Comparison of ENCODE assay signal across 25 cellular contexts in the genomic region with DNA sequence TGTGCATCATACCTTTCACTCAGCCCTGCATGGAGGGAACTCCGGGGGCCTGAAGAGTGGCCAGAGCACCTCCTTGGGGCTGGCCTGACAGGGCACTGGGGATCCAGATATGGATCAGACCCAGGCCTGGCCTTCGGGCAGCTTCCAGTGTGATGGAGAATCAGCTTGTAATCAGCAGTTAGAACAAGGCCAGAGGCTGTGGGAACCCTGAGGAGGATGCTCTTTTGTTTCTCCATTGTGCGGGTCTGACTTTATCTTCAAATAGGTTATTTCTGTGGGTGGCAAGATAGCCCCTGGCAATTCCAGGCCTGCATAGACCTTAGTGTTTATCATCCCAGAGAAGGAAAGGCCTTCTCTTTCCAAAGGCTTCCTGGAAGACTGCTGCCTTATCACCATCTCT.
"Had no signal": no experiment of that assay in that cellular context is flagged by ENCODE, and none has a peak within 500 bp of the region (broad histone marks: within the 10 kb centered on the region; RNA-seq: fewer than 3 reads in every experiment).

No MANE protein-coding gene starts in this region.

- DNase-seq: activated B cell treated with CpG ODN at 0.5 μM for 24 hours; activated CD4-positive, alpha-beta memory T cell treated with anti-CD3 and anti-CD28 coated beads, Interleukin-2, amount 10 ng/mL, durations not matched to agents 7 days and 5 days; activated CD4-positive, alpha-beta T cell treated with anti-CD3 and anti-CD28 coated beads for 1 hour; activated CD4-positive, alpha-beta T cell treated with anti-CD3 and anti-CD28 coated beads, Interleukin-2, amount 10 ng/mL, durations not matched to agents 24 days and 14 days; activated gamma-delta T cell; activated naive CD4-positive, alpha-beta T cell treated with anti-CD3 and anti-CD28 coated beads for 36 hours; activated T-cell treated with anti-CD3 and anti-CD28 coated beads for 4 hours; activated T-cell treated with anti-CD3 and anti-CD28 coated beads, Interleukin-2, amount 50 U/mL, for 48 hours; brain microvascular endothelial cell; cerebellar nuclear complex; NCI-H1092; NCI-H1417; NCI-H1694 treated with DMSO at 0.1 percent for 48 hours; NCI-H2029 treated with DMSO at 0.1 percent for 48 hours; NCI-H345; NCI-H510A; NCI-H526 treated with DMSO at 0.1 percent for 48 hours; T-helper 2 cell; T1000 had no signal

- H3K27ac ChIP-seq: brain microvascular endothelial cell, cardiac muscle cell, KMS-11, SK-N-MC had no signal

- H3K27me3 Mint-ChIP-seq: activated B cell treated with CpG ODN at 0.5 μM for 24 hours; activated CD4-positive, alpha-beta memory T cell treated with anti-CD3 and anti-CD28 coated beads, Interleukin-2, amount 10 ng/mL, durations not matched to agents 7 days and 5 days; activated CD4-positive, alpha-beta T cell treated with anti-CD3 and anti-CD28 coated beads, Interleukin-2, amount 10 ng/mL, durations not matched to agents 24 days and 14 days; activated naive CD8-positive, alpha-beta T cell; activated T-helper 17 cell treated with anti-CD3 and anti-CD28 coated beads, Interleukin-2, amount 50 U/mL, for 72 hours had no signal

- ATAC-seq: activated T-helper 17 cell treated with anti-CD3 and anti-CD28 coated beads, Interleukin-2, amount 50 U/mL, for 72 hours had no signal

- H3K27me3 ChIP-seq: brain microvascular endothelial cell, cardiac muscle cell had no signal

- H3K9ac ChIP-seq: KMS-11 had no signal

- FAIRE-seq: TTC549 had no signal

- H3K36me3 ChIP-seq: brain microvascular endothelial cell, cardiac muscle cell had no signal

- H3K27ac Mint-ChIP-seq: activated B cell treated with CpG ODN at 0.5 μM for 24 hours; activated CD4-positive, alpha-beta T cell treated with anti-CD3 and anti-CD28 coated beads, Interleukin-2, amount 10 ng/mL, durations not matched to agents 24 days and 14 days; activated naive CD4-positive, alpha-beta T cell treated with anti-CD3 and anti-CD28 coated beads for 36 hours; activated naive CD8-positive, alpha-beta T cell; activated T-helper 17 cell treated with anti-CD3 and anti-CD28 coated beads, Interleukin-2, amount 50 U/mL, for 72 hours had no signal

- H3K4me3 Mint-ChIP-seq: activated B cell treated with CpG ODN at 0.5 μM for 24 hours; activated CD4-positive, alpha-beta memory T cell treated with anti-CD3 and anti-CD28 coated beads, Interleukin-2, amount 10 ng/mL, durations not matched to agents 7 days and 5 days; activated CD4-positive, alpha-beta T cell treated with anti-CD3 and anti-CD28 coated beads, Interleukin-2, amount 10 ng/mL, durations not matched to agents 24 days and 14 days; activated naive CD4-positive, alpha-beta T cell treated with anti-CD3 and anti-CD28 coated beads for 36 hours; activated naive CD8-positive, alpha-beta T cell; activated T-helper 17 cell treated with anti-CD3 and anti-CD28 coated beads, Interleukin-2, amount 50 U/mL, for 72 hours had no signal

- H3K36me3 Mint-ChIP-seq: activated naive CD8-positive, alpha-beta T cell had no signal

- H3K4me3 ChIP-seq: cardiac muscle cell, SK-N-MC had no signal

- H3K4me2 ChIP-seq: KMS-11 had no signal

- H3K9me3 Mint-ChIP-seq: activated B cell treated with CpG ODN at 0.5 μM for 24 hours; activated CD4-positive, alpha-beta memory T cell treated with anti-CD3 and anti-CD28 coated beads, Interleukin-2, amount 10 ng/mL, durations not matched to agents 7 days and 5 days; activated CD4-positive, alpha-beta T cell treated with anti-CD3 and anti-CD28 coated beads, Interleukin-2, amount 10 ng/mL, durations not matched to agents 24 days and 14 days; activated naive CD4-positive, alpha-beta T cell treated with anti-CD3 and anti-CD28 coated beads for 36 hours; activated T-helper 17 cell treated with anti-CD3 and anti-CD28 coated beads, Interleukin-2, amount 50 U/mL, for 72 hours had no signal
